In the genomic region with DNA sequence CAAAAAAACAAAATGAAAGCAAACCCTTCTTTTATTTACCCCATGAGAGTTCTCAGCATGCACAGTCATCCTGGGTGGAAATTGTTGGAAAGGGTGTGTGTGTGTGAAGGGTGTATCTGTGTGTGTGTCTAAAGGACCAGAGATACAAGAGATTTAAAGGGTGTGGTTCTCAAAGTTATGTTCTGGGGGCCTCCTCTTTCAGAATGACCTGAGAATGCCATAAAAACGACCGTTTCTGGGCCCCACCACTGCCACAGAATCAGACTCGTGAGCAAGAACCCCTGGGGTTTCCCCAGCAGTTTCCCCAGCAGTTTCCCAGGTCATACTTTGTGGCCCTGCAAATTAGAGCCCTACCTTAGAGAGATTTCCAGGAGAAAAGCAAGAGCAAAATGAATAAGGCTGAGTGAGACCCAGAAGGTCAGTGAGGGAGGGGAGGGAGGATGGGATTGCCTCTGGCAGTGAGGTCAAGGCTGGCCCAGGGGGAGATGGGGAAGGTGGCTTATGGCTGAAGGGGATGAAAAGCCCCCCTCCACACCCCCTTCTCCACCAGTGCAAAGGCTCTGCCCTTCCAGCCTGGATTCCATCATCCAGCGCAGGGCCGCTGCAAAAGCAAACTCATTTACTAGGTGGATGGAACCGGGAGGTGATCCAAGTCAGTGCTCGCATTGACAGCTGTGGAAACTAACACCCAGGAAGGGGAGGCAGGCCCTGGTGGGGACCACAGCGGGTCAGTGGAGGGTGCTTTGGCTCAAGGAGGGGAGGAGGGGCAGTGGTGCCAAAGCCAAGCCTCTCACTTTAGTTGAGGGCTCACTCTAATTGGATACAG, we compare ENCODE assay signal across 11 cellular contexts. TPM values are rescaled to one million over a fixed set of nuclear protein-coding genes. Genes with fewer than 3 reads are reported as not detected.
DNase-seq lines count a peak whose midpoint lies in the region; ATAC-seq, FAIRE-seq and TF ChIP-seq lines count a peak whose summit lies in the region.
"Had no signal": no experiment of that assay in that cellular context is flagged by ENCODE, and none has a peak within 500 bp of the region (broad histone marks: within the 10 kb centered on the region; RNA-seq: fewer than 3 reads in every experiment).

No MANE protein-coding gene starts in this region.

- H3K4me3 ChIP-seq in K562 = no peak overlapping the region
- H3K4me3 ChIP-seq: skin epidermis had no signal

- no TSS peak for BruUV-seq in K562 (replicated peaks; lab: Mats Ljungman, UMichigan)

- no peak overlapping the region for H2BK20ac ChIP-seq in H9 (ENCODE audit: low read depth, low read length, poor library complexity, severe bottlenecking)

- no peak overlapping the region for H3K4ac ChIP-seq in H9 (ENCODE audit: low read depth, low read length)

- TF ChIP-seq CTCF in K562 (IDR thresholded peaks at IDR 0.05 in 2 of 3, conservative IDR thresholded peaks at IDR 0.05 in 1 of 3; ENCODE audit: insufficient read depth in 2 of 3, low read depth in 1 of 3, low read length in 3 of 3) (no peak), H9 (conservative IDR thresholded peaks at IDR 0.05) (no peak)

- H2AFZ ChIP-seq in K562 (ENCODE audit: low read depth, low read length) = 0 out of 2 replicates have a peak overlapping the region, but pooled peaks have one; percentile 9
- no peak overlapping the region for H2AFZ ChIP-seq in H9 (ENCODE audit: low read length)

- H2BK12ac ChIP-seq in H9 (ENCODE audit: insufficient read length, low read depth, low read length) = no peak overlapping the region

- H3K56ac ChIP-seq in H9 (ENCODE audit: insufficient read length, low read depth, low read length) = no peak overlapping the region

- in situ Hi-C loops in K562 (cut with MboI) = no loop called here

- H3K27ac ChIP-seq in K562 (ENCODE audit: extremely low read depth, low read depth, low read length) (no peak overlapping the region), H9 (ENCODE audit: insufficient read length, low read depth, low read length) (no peak overlapping the region)

- H3K9me3 ChIP-seq in K562 (replicated peaks; ENCODE audit: control insufficient read depth, insufficient read depth, low read depth, low read length) (no peaks in the 10 kb centered on the region), H9 (ENCODE audit: control insufficient read depth, low read depth, low read length) (no peaks in the 10 kb centered on the region)

- POLR2A ChIA-PET in activated CD4-positive, alpha-beta T cell treated with anti-CD3 and anti-CD28 coated beads, Interleukin-2, amount 10 ng/mL, durations not matched to agents 7 days and 5 days (lab: Charles Lee) = no interaction called here
- POLR2A ChIA-PET in K562 (lab: Yijun Ruan, JAX) = interaction anchor here (0.9 kb wide), 1 partner anchor 10 kb away, joined by 3 read pairs; no protein-coding TSS in a partner anchor

- no peaks in the 10 kb centered on the region for H3K36me3 ChIP-seq in K562 (ENCODE audit: control insufficient read depth, insufficient read depth, low read length)

- H3K79me1 ChIP-seq in H9 (ENCODE audit: insufficient read depth, low read depth, low read length, poor library complexity, severe bottlenecking) = no peaks in the 10 kb centered on the region

- no peaks in the 10 kb centered on the region for H4K20me1 ChIP-seq in K562 (replicated peaks; ENCODE audit: control insufficient read depth, insufficient read depth, low read length)
- H4K20me1 ChIP-seq in H9 (ENCODE audit: control insufficient read depth, insufficient read depth, insufficient read length) = no peaks in the 10 kb centered on the region

- no peak overlapping the region for H3K4me2 ChIP-seq in K562 (ENCODE audit: insufficient read depth, low read length)
- H3K4me2 ChIP-seq in H9 (ENCODE audit: insufficient read depth, insufficient read length, low read length) = no peak overlapping the region

- no peak overlapping the region for H2BK120ac ChIP-seq in H9 (ENCODE audit: low read depth, low read length, poor library complexity, severe bottlenecking)

- H3K9ac ChIP-seq in K562 (ENCODE audit: insufficient read depth in 1 of 2, low read depth in 2 of 2, low read length in 2 of 2) (0 out of 4 replicates have a peak overlapping the region, but pooled peaks of 1 of the 2 experiments have one; percentile 4), H9 (ENCODE audit: extremely low read depth, insufficient read length, low read length) (no peak overlapping the region)

- peak; percentile 55 for ATAC-seq in HG03045 (IDR thresholded peaks at IDR 0.05; ENCODE audit: unreplicated experiment)
- peak; percentile 65 for ATAC-seq in K562
- ATAC-seq in stimulated activated naive CD8-positive, alpha-beta T cell treated with anti-CD3 and anti-CD28 coated beads, Interleukin-15, Interleukin-2, amounts not matched to agents 100 U/mL and 50 U/mL, for 24 hours = peak; percentile 77

- H2BK5ac ChIP-seq in H9 (ENCODE audit: insufficient read length, low read length) = no peak overlapping the region

- TF ChIP-seq EP300 in K562 (IDR thresholded peaks at IDR 0.05; ENCODE audit: low read length) = no peak

- H3K4me1 ChIP-seq in K562 (replicated peaks in 1 of 2; ENCODE audit: control insufficient read depth in 2 of 2, insufficient read depth in 2 of 2, low read length in 2 of 2) (peaks cover 2 to 10% of the 10 kb centered on the region in 2 experiments; a peak in 4 of 5 replicates), H9 (ENCODE audit: insufficient read depth, low read length) (no peaks in the 10 kb centered on the region; the same call in 1 of the 2 replicates)

- H3K27me3 ChIP-seq in K562 (ENCODE audit: control insufficient read depth in 2 of 2, insufficient read depth in 2 of 2, low read length in 2 of 2) = no peaks in the 10 kb centered on the region; a peak in 1 of 5 replicates
- no peaks in the 10 kb centered on the region for H3K27me3 ChIP-seq in H9 (ENCODE audit: insufficient read depth, low read length)

- intact Hi-C loops in K562 (cut with micrococcal nuclease) = no loop called here

- no peak overlapping the region for H3K14ac ChIP-seq in H9 (ENCODE audit: insufficient read depth, low read length)

- H3K36me3 Mint-ChIP-seq in activated CD4-positive, alpha-beta T cell treated with anti-CD3 and anti-CD28 coated beads, Interleukin-2, amount 10 ng/mL, durations not matched to agents 7 days and 5 days (ENCODE audit: low read depth) = no peaks in the 10 kb centered on the region
- no peaks in the 10 kb centered on the region; a peak in 2 of 7 replicates for H3K36me3 Mint-ChIP-seq in H9 (ENCODE audit: insufficient read depth in 1 of 3, low read depth in 3 of 3)
- H3K36me3 Mint-ChIP-seq: brain had no signal

- no peak overlapping the region for H3K4me3 Mint-ChIP-seq in activated CD4-positive, alpha-beta T cell treated with anti-CD3 and anti-CD28 coated beads, Interleukin-2, amount 10 ng/mL, durations not matched to agents 7 days and 5 days
- H3K4me3 Mint-ChIP-seq in H9 = no peak overlapping the region
- H3K4me3 Mint-ChIP-seq: brain; CD4-positive, alpha-beta memory T cell had no signal

- no peak overlapping the region for H2BK15ac ChIP-seq in H9 (ENCODE audit: low read depth, low read length)

- H3K4me1 Mint-ChIP-seq in activated CD4-positive, alpha-beta T cell treated with anti-CD3 and anti-CD28 coated beads, Interleukin-2, amount 10 ng/mL, durations not matched to agents 7 days and 5 days = peaks cover 8% of the 10 kb centered on the region
- H3K4me1 Mint-ChIP-seq in H9 = peaks cover 5 to 8% of the 10 kb centered on the region in 2 experiments

- H3K23me2 ChIP-seq in H9 (ENCODE audit: insufficient read length, low read depth, low read length, poor library complexity, severe bottlenecking) = no peaks in the 10 kb centered on the region

- no peak overlapping the region for H3T11ph ChIP-seq in H9 (ENCODE audit: low read length)

- 43% methylated on average over 6 of the region's 8 CpGs for WGBS in K562 (ENCODE audit: insufficient coverage, low coverage, missing lambda C conversion rate)
- no CpG with 5 or more reads among the region's 8 CpGs for WGBS in H9 (ENCODE audit: extremely low coverage, insufficient read length, low lambda C conversion rate)

- CTCF ChIA-PET in activated CD4-positive, alpha-beta T cell treated with anti-CD3 and anti-CD28 coated beads, Interleukin-2, amount 10 ng/mL, durations not matched to agents 7 days and 5 days (lab: Charles Lee) = no interaction called here
- CTCF ChIA-PET in K562 (lab: Yijun Ruan, JAX; ENCODE audit: low intra/inter-chr PET ratio) = no interaction called here

- H3K79me2 ChIP-seq in K562 (ENCODE audit: control insufficient read depth, insufficient read depth, low read length) (no peaks in the 10 kb centered on the region), H9 (ENCODE audit: insufficient read depth, low read length) (no peaks in the 10 kb centered on the region)

- H3K27ac Mint-ChIP-seq in activated CD4-positive, alpha-beta T cell treated with anti-CD3 and anti-CD28 coated beads, Interleukin-2, amount 10 ng/mL, durations not matched to agents 7 days and 5 days = peak overlapping the region; percentile 50
- no peak overlapping the region; a peak in 1 of 7 replicates for H3K27ac Mint-ChIP-seq in H9

- no peak for FAIRE-seq in K562 (lab: Jason Lieb, UNC)

- TF ChIP-seq POLR2A in K562 (conservative IDR thresholded peaks at IDR 0.05) = no peak

- no peak for TF ChIP-seq RAD21 in K562 (CRISPR knock-in tag; conservative IDR thresholded peaks at IDR 0.05 in 1 of 2, IDR thresholded peaks at IDR 0.05 in 1 of 2)

- no peak overlapping the region for H4K5ac ChIP-seq in H9 (ENCODE audit: insufficient read length, low read depth, low read length)

- no peak overlapping the region for H3K18ac ChIP-seq in H9 (ENCODE audit: insufficient read length, low read depth, low read length)

- H3K9me1 ChIP-seq in K562 (ENCODE audit: control insufficient read depth, insufficient read depth, low read length) = no peaks in the 10 kb centered on the region

- no peak overlapping the region for H3K23ac ChIP-seq in H9 (ENCODE audit: insufficient read length, low read depth, low read length)

- no peak overlapping the region for H4K91ac ChIP-seq in H9 (ENCODE audit: insufficient read length, low read depth, low read length)

- no peak for DNase-seq in activated CD4-positive, alpha-beta T cell treated with anti-CD3 and anti-CD28 coated beads, Interleukin-2, amount 10 ng/mL, durations not matched to agents 7 days and 5 days
- no peak for DNase-seq in activated CD4-positive, alpha-beta T cell treated with anti-CD3 and anti-CD28 coated beads for 1 hour
- DNase-seq in K562 (ENCODE audit: extremely low read depth in 1 of 4, low spot score in 3 of 4) (peak in 2 of 4 experiments; percentile 34 to 44), medulla oblongata (ENCODE audit: extremely low spot score) (no peak), H9 (no peak), NCI-H82 (lab: John Stamatoyannopoulos, UW) (no peak)
- peak; percentile 38 for DNase-seq in stimulated activated naive CD8-positive, alpha-beta T cell treated with anti-CD3 and anti-CD28 coated beads, Interleukin-15, Interleukin-2, amounts not matched to agents 100 U/mL and 50 U/mL, for 24 hours
- DNase-seq: CD4-positive, alpha-beta memory T cell had no signal

- H2AK5ac ChIP-seq in H9 (ENCODE audit: insufficient read length, low read length) = no peak overlapping the region

- no peak overlapping the region for H4K8ac ChIP-seq in H9 (replicated peaks; ENCODE audit: insufficient read length, low read depth, low read length)

- no peaks in the 10 kb centered on the region for H3K9me3 Mint-ChIP-seq in activated CD4-positive, alpha-beta T cell treated with anti-CD3 and anti-CD28 coated beads, Interleukin-2, amount 10 ng/mL, durations not matched to agents 7 days and 5 days
- H3K9me3 Mint-ChIP-seq in H9 = no peaks in the 10 kb centered on the region
- H3K9me3 Mint-ChIP-seq: CD4-positive, alpha-beta memory T cell had no signal

- no peaks in the 10 kb centered on the region for H3K27me3 Mint-ChIP-seq in activated CD4-positive, alpha-beta T cell treated with anti-CD3 and anti-CD28 coated beads, Interleukin-2, amount 10 ng/mL, durations not matched to agents 7 days and 5 days
- H3K27me3 Mint-ChIP-seq in H9 (ENCODE audit: low read depth) = no peaks in the 10 kb centered on the region
- H3K27me3 Mint-ChIP-seq: brain had no signal

RNA-seq across cellular contexts. Expression of a gene that starts 10.2 kb away (rescaled TPM):
- total RNA-seq in activated CD4-positive, alpha-beta T cell treated with anti-CD3 and anti-CD28 coated beads, Interleukin-2, amount 10 ng/mL, durations not matched to agents 7 days and 5 days = 1 to 10 TPM; 6.2 to 10.0 TPM
- 1.5 and 7.7 TPM in 2 replicates for total RNA-seq in K562 (2011; cell fraction: chromatin; rRNA removed; ENCODE audit: low replicate concordance)
- 2.0 and 2.7 TPM in 2 replicates for total RNA-seq in K562 (2011; cell fraction: nucleolus; rRNA removed)
- 2.6 and 4.7 TPM in 2 replicates for total RNA-seq in K562 (2011; cell fraction: nucleoplasm; rRNA removed)
- total RNA-seq in K562 (2014; rRNA removed) (0.14 TPM in 1 of 2 replicates, not detected in the other), K562 (2014; rRNA removed; fragmentation: Illumina TruSeq; extraction: Trizol) (0.15 TPM in 1 of 2 replicates, not detected in the other), K562 (2015; rRNA removed; fragmentation: Illumina TruSeq; extraction: Trizol) (0.83 TPM in 1 of 2 replicates, not detected in the other), K562 (2021) (0.58 and 1.0 TPM in 2 replicates), H9 (2021) (2.1 and 5.3 TPM in 2 replicates)
- polyA plus RNA-seq in K562 (2011; rRNA removed) (1.4 and 2.1 TPM in 2 replicates), K562 (2014; fragmentation: Illumina TruSeq; extraction: Trizol) (0.36 TPM in 1 of 2 replicates, not detected in the other), K562 (2014; fragmentation: Nextera tagmentation; extraction: Ambion mirVana) (under 1 TPM; 0.56 to 0.67 TPM), K562 (2014; rRNA removed) (0.09 and 0.64 TPM in 2 replicates)
- polyA plus RNA-seq in K562 (2011; cell fraction: cytosol; rRNA removed) = 0.25 and 0.54 TPM in 2 replicates
- polyA plus RNA-seq in K562 (2011; cell fraction: nucleus; rRNA removed) = 7.7 and 14.3 TPM in 2 replicates
- 1.0 and 2.6 TPM in 2 replicates for polyA plus RNA-seq in K562 (2012)
- 0.49 and 0.87 TPM in 2 replicates for polyA minus RNA-seq in K562 (2011; rRNA and poly(A)+ RNA removed)
- not detected in 2 replicates for polyA minus RNA-seq in K562 (2011; cell fraction: cytosol; rRNA and poly(A)+ RNA removed)
- 0.94 and 1.1 TPM in 2 replicates for polyA minus RNA-seq in K562 (2011; cell fraction: nucleus; rRNA and poly(A)+ RNA removed)

RNA-seq across cellular contexts. Expression of a gene that starts 42.0 kb away (rescaled TPM):
- 100 to 1,000 TPM in 1 of 2 experiments, 10 to 100 TPM in 1; 95.5 to 102 TPM for total RNA-seq in activated CD4-positive, alpha-beta T cell treated with anti-CD3 and anti-CD28 coated beads, Interleukin-2, amount 10 ng/mL, durations not matched to agents 7 days and 5 days
- 66.7 and 154 TPM in 2 replicates for total RNA-seq in K562 (2011; cell fraction: chromatin; rRNA removed; ENCODE audit: low replicate concordance)
- 80.3 and 92.9 TPM in 2 replicates for total RNA-seq in K562 (2011; cell fraction: nucleolus; rRNA removed)
- total RNA-seq in K562 (2011; cell fraction: nucleoplasm; rRNA removed) = 62.7 and 73.1 TPM in 2 replicates
- 26.3 and 37.1 TPM in 2 replicates for total RNA-seq in K562 (2014; rRNA removed)
- 16.2 and 18.7 TPM in 2 replicates for total RNA-seq in K562 (2014; rRNA removed; fragmentation: Illumina TruSeq; extraction: Trizol)
- 20.8 and 23.2 TPM in 2 replicates for total RNA-seq in K562 (2015; rRNA removed; fragmentation: Illumina TruSeq; extraction: Trizol)
- total RNA-seq in K562 (2021) = 43.6 and 45.3 TPM in 2 replicates
- polyA plus RNA-seq in K562 (2011; rRNA removed) = 36.1 and 53.7 TPM in 2 replicates
- polyA plus RNA-seq in K562 (2011; cell fraction: cytosol; rRNA removed) = 29.6 and 48.7 TPM in 2 replicates
- 137 and 184 TPM in 2 replicates for polyA plus RNA-seq in K562 (2011; cell fraction: nucleus; rRNA removed)
- polyA plus RNA-seq in K562 (2012) = 46.1 and 96.9 TPM in 2 replicates
- polyA plus RNA-seq in K562 (2014; fragmentation: Illumina TruSeq; extraction: Trizol) = 31.0 and 35.2 TPM in 2 replicates
- 10 to 100 TPM; 18.1 to 23.7 TPM for polyA plus RNA-seq in K562 (2014; fragmentation: Nextera tagmentation; extraction: Ambion mirVana)
- 34.4 and 38.4 TPM in 2 replicates for polyA plus RNA-seq in K562 (2014; rRNA removed)
- 20.8 and 27.8 TPM in 2 replicates for polyA minus RNA-seq in K562 (2011; rRNA and poly(A)+ RNA removed)
- polyA minus RNA-seq in K562 (2011; cell fraction: cytosol; rRNA and poly(A)+ RNA removed) = 24.5 and 27.4 TPM in 2 replicates
- 43.5 and 44.1 TPM in 2 replicates for polyA minus RNA-seq in K562 (2011; cell fraction: nucleus; rRNA and poly(A)+ RNA removed)
- total RNA-seq in H9 (2021) = 46.8 and 47.4 TPM in 2 replicates
